ENCODE assay signal across 1 cellular context in the genomic region with DNA sequence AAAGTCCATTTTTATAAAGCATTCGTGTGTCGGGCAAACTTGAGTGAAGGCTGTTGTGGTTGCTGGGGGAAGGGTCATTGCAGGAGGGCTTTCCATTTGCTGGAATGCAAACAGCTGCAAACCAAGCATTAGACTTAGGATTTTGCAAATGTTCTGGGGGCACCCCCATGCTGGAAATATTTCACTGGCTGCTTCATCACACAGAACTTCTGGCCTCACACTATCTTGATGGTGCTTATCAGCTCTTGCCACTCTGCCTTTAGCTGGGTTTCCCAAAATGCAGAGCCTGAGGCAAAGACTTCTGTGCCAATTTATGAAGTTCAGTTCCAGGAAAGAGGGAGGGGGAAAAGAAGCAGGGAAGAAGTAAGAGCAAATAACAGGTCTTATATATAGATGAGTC.
TF ChIP-seq lines count a peak whose summit lies in the region.

No MANE protein-coding gene starts in this region.

TF ChIP-seq in K562, 482 proteins besides CTCF, POLR2A, EP300 and RAD21 (continued from another document and continues in another):
- TF ChIP-seq, protein P1, sequence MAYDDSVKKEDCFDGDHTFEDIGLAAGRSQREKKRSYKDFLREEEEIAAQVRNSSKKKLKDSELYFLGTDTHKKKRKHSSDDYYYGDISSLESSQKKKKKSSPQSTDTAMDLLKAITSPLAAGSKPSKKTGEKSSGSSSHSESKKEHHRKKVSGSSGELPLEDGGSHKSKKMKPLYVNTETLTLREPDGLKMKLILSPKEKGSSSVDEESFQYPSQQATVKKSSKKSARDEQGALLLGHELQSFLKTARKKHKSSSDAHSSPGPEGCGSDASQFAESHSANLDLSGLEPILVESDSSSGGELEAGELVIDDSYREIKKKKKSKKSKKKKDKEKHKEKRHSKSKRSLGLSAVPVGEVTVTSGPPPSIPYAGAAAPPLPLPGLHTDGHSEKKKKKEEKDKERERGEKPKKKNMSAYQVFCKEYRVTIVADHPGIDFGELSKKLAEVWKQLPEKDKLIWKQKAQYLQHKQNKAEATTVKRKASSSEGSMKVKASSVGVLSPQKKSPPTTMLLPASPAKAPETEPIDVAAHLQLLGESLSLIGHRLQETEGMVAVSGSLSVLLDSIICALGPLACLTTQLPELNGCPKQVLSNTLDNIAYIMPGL (CRISPR knock-in tag; IDR thresholded peaks at IDR 0.05): no peak
- TF ChIP-seq GATA2 (CRISPR knock-in tag; IDR thresholded peaks at IDR 0.05) (peak; percentile 57), MTA2 (IDR thresholded peaks at IDR 0.05; ENCODE audit: low read depth) (peak; percentile 61), KLF13 (tag; IDR thresholded peaks at IDR 0.05; ENCODE audit: borderline replicate concordance, low read depth) (no peak), NFYB (IDR thresholded peaks at IDR 0.05; ENCODE audit: extremely low read depth, insufficient read length) (no peak), NUFIP1 (IDR thresholded peaks at IDR 0.05; ENCODE audit: partially characterized antibody) (no peak), MCM5 (IDR thresholded peaks at IDR 0.05; ENCODE audit: low read depth) (no peak), MYNN (IDR thresholded peaks at IDR 0.05) (peak; percentile 66; the same call in 1 of the 2 replicates), MYNN (CRISPR knock-in tag; IDR thresholded peaks at IDR 0.05) (no peak), CXXC5 (CRISPR knock-in tag; IDR thresholded peaks at IDR 0.05) (peak; percentile 37; the same call in 1 of the 2 replicates), MTA1 (IDR thresholded peaks at IDR 0.05; ENCODE audit: borderline replicate concordance) (peak; percentile 73; the same call in 1 of the 2 replicates), SOX6 (IDR thresholded peaks at IDR 0.05) (peak; percentile 65), JUND (IDR thresholded peaks at IDR 0.05; ENCODE audit: borderline replicate concordance, low read depth, low read length) (0 out of 2 replicates have a peak, but pooled peaks have one; percentile 27), JUND (tag; IDR thresholded peaks at IDR 0.05; ENCODE audit: borderline replicate concordance, low read depth, low read length) (no peak; the same call in 2 of the 3 replicates), ZNF766 (CRISPR knock-in tag; conservative IDR thresholded peaks at IDR 0.05) (peak; percentile 45; the same call in 1 of the 2 replicates), SAFB (IDR thresholded peaks at IDR 0.05; ENCODE audit: borderline replicate concordance, low read depth, low read length) (no peak), GATAD2A (IDR thresholded peaks at IDR 0.05) (0 out of 2 replicates have a peak, but pooled peaks have one; percentile 76), RCOR1 (IDR thresholded peaks at IDR 0.05; ENCODE audit: borderline replicate concordance in 1 of 2, low read depth in 2 of 2, low read length in 2 of 2) (peak in 1 of 2 experiments; percentile 56; a peak in 1 of 4 replicates), TAL1 (IDR thresholded peaks at IDR 0.05) (peak; percentile 72), CBFA2T3 (IDR thresholded peaks at IDR 0.05) (peak; percentile 84), TCF3 (CRISPR knock-in tag; IDR thresholded peaks at IDR 0.05) (peak; percentile 70), SMARCE1 (IDR thresholded peaks at IDR 0.05) (peak; percentile 80), HDGF (IDR thresholded peaks at IDR 0.05) (no peak), NR2F6 (CRISPR knock-in tag; IDR thresholded peaks at IDR 0.05) (no peak), FOXM1 (IDR thresholded peaks at IDR 0.05; ENCODE audit: low read depth) (0 out of 2 replicates have a peak, but pooled peaks have one; percentile 18), FOXM1 (CRISPR knock-in tag; IDR thresholded peaks at IDR 0.05; ENCODE audit: low read depth) (no peak), CTBP1 (IDR thresholded peaks at IDR 0.05; ENCODE audit: borderline replicate concordance) (peak; percentile 79; the same call in 1 of the 2 replicates), CREM (IDR thresholded peaks at IDR 0.05; ENCODE audit: low read depth) (peak; percentile 11; the same call in 1 of the 2 replicates), NFIC (IDR thresholded peaks at IDR 0.05) (peak; percentile 64), ATF7 (IDR thresholded peaks at IDR 0.05) (peak; percentile 23; the same call in 1 of the 2 replicates), MECOM (CRISPR knock-in tag; IDR thresholded peaks at IDR 0.05) (0 out of 2 replicates have a peak, but pooled peaks have one; percentile 16), SMARCA4 (IDR thresholded peaks at IDR 0.05) (peak; percentile 84), DPF2 (IDR thresholded peaks at IDR 0.05) (peak; percentile 85), ZNF561 (CRISPR knock-in tag; conservative IDR thresholded peaks at IDR 0.05) (no peak), TRIM28 (IDR thresholded peaks at IDR 0.05) (no peak), DMBX1 (CRISPR knock-in tag; IDR thresholded peaks at IDR 0.05; ENCODE audit: borderline replicate concordance) (0 out of 2 replicates have a peak, but pooled peaks have one; percentile 20), ZNF239 (CRISPR knock-in tag; IDR thresholded peaks at IDR 0.05) (peak; percentile 44; the same call in 1 of the 2 replicates), CHCHD3 (CRISPR knock-in tag; IDR thresholded peaks at IDR 0.05) (no peak), RUNX1 (IDR thresholded peaks at IDR 0.05; ENCODE audit: low read depth) (no peak), ZBTB17 (CRISPR knock-in tag; IDR thresholded peaks at IDR 0.05) (peak; percentile 59; the same call in 1 of the 2 replicates)
- TF ChIP-seq, protein P2, sequence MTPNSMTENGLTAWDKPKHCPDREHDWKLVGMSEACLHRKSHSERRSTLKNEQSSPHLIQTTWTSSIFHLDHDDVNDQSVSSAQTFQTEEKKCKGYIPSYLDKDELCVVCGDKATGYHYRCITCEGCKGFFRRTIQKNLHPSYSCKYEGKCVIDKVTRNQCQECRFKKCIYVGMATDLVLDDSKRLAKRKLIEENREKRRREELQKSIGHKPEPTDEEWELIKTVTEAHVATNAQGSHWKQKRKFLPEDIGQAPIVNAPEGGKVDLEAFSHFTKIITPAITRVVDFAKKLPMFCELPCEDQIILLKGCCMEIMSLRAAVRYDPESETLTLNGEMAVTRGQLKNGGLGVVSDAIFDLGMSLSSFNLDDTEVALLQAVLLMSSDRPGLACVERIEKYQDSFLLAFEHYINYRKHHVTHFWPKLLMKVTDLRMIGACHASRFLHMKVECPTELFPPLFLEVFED (CRISPR knock-in tag; conservative IDR thresholded peaks at IDR 0.05): no peak
- TF ChIP-seq, protein P3, sequence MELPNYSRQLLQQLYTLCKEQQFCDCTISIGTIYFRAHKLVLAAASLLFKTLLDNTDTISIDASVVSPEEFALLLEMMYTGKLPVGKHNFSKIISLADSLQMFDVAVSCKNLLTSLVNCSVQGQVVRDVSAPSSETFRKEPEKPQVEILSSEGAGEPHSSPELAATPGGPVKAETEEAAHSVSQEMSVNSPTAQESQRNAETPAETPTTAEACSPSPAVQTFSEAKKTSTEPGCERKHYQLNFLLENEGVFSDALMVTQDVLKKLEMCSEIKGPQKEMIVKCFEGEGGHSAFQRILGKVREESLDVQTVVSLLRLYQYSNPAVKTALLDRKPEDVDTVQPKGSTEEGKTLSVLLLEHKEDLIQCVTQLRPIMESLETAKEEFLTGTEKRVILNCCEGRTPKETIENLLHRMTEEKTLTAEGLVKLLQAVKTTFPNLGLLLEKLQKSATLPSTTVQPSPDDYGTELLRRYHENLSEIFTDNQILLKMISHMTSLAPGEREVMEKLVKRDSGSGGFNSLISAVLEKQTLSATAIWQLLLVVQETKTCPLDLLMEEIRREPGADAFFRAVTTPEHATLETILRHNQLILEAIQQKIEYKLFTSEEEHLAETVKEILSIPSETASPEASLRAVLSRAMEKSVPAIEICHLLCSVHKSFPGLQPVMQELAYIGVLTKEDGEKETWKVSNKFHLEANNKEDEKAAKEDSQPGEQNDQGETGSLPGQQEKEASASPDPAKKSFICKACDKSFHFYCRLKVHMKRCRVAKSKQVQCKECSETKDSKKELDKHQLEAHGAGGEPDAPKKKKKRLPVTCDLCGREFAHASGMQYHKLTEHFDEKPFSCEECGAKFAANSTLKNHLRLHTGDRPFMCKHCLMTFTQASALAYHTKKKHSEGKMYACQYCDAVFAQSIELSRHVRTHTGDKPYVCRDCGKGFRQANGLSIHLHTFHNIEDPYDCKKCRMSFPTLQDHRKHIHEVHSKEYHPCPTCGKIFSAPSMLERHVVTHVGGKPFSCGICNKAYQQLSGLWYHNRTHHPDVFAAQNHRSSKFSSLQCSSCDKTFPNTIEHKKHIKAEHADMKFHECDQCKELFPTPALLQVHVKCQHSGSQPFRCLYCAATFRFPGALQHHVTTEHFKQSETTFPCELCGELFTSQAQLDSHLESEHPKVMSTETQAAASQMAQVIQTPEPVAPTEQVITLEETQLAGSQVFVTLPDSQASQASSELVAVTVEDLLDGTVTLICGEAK (IDR thresholded peaks at IDR 0.05): 0 out of 2 replicates have a peak, but pooled peaks have one; percentile 10
- TF ChIP-seq, protein P3 (CRISPR knock-in tag; IDR thresholded peaks at IDR 0.05): no peak
- TF ChIP-seq, protein P4, sequence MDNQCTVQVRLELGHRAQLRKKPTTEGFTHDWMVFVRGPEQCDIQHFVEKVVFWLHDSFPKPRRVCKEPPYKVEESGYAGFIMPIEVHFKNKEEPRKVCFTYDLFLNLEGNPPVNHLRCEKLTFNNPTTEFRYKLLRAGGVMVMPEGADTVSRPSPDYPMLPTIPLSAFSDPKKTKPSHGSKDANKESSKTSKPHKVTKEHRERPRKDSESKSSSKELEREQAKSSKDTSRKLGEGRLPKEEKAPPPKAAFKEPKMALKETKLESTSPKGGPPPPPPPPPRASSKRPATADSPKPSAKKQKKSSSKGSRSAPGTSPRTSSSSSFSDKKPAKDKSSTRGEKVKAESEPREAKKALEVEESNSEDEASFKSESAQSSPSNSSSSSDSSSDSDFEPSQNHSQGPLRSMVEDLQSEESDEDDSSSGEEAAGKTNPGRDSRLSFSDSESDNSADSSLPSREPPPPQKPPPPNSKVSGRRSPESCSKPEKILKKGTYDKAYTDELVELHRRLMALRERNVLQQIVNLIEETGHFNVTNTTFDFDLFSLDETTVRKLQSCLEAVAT (IDR thresholded peaks at IDR 0.05): 0 out of 4 replicates have a peak, but pooled peaks of 1 of the 2 experiments have one; percentile 15
- TF ChIP-seq, protein P5, sequence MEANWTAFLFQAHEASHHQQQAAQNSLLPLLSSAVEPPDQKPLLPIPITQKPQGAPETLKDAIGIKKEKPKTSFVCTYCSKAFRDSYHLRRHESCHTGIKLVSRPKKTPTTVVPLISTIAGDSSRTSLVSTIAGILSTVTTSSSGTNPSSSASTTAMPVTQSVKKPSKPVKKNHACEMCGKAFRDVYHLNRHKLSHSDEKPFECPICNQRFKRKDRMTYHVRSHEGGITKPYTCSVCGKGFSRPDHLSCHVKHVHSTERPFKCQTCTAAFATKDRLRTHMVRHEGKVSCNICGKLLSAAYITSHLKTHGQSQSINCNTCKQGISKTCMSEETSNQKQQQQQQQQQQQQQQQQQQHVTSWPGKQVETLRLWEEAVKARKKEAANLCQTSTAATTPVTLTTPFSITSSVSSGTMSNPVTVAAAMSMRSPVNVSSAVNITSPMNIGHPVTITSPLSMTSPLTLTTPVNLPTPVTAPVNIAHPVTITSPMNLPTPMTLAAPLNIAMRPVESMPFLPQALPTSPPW (CRISPR knock-in tag; IDR thresholded peaks at IDR 0.05): peak; percentile 60; the same call in 1 of the 2 replicates
- TF ChIP-seq, protein P6, sequence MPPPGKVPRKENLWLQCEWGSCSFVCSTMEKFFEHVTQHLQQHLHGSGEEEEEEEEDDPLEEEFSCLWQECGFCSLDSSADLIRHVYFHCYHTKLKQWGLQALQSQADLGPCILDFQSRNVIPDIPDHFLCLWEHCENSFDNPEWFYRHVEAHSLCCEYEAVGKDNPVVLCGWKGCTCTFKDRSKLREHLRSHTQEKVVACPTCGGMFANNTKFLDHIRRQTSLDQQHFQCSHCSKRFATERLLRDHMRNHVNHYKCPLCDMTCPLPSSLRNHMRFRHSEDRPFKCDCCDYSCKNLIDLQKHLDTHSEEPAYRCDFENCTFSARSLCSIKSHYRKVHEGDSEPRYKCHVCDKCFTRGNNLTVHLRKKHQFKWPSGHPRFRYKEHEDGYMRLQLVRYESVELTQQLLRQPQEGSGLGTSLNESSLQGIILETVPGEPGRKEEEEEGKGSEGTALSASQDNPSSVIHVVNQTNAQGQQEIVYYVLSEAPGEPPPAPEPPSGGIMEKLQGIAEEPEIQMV (tag; conservative IDR thresholded peaks at IDR 0.05; ENCODE audit: low read depth): no peak
- TF ChIP-seq, protein P7, sequence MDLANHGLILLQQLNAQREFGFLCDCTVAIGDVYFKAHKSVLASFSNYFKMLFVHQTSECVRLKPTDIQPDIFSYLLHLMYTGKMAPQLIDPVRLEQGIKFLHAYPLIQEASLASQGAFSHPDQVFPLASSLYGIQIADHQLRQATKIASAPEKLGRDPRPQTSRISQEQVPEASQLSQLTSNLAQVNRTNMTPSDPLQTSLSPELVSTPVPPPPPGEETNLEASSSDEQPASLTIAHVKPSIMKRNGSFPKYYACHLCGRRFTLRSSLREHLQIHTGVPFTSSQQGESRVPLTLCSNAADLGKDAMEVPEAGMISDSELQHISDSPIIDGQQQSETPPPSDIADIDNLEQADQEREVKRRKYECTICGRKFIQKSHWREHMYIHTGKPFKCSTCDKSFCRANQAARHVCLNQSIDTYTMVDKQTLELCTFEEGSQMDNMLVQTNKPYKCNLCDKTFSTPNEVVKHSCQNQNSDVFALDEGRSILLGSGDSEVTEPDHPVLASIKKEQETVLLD (IDR thresholded peaks at IDR 0.05): peak; percentile 48; the same call in 1 of the 2 replicates
